6 cellular contexts compared by ENCODE assay signal in the genomic region with DNA sequence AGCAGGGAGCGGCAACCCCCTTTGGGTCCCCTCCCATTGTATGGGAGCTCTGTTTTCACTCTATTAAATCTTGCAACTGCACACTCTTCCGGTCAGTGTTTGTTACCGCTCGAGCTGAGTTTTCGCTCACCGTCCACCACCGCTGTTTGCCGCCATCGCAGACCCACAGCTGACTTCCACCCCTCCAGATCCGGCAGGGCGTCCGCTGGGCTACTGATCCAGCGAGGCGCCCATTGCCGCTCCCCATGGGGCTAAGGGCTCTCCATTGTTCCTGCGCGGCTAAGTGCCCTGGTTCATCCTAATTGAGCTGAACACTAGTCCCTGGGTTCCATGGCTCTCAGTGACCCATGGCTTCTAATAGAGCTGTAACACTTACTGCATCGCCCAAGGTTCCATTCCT.
"Had no signal": no experiment of that assay in that cellular context is flagged by ENCODE, and none has a peak within 500 bp of the region (broad histone marks: within the 10 kb centered on the region; RNA-seq: fewer than 3 reads in every experiment).

No MANE protein-coding gene starts in this region.

- H3K9me3 ChIP-seq: HAP-1 had no signal

- ATAC-seq: HCT116, K562 had no signal

- H3K4me3 ChIP-seq: GM23248, HAP-1, K562 had no signal

- H3K9ac ChIP-seq: GM23248 had no signal

- H2AFZ ChIP-seq: GM23248 had no signal

- DNase-seq: GM23248, HFFc6, IMR-90 had no signal

- H3K4me3 Mint-ChIP-seq: HFFc6 had no signal

- H3K27ac ChIP-seq: GM23248 had no signal

- H3K27ac Mint-ChIP-seq: HFFc6 had no signal

- H3K36me3 ChIP-seq: HAP-1 had no signal
